In genomic region chr9:33818167-33818831, GRCh38 we compare ENCODE assay signal across 1 cellular context.
TF ChIP-seq lines count a peak whose summit lies in the region.

No MANE protein-coding gene starts in this region.

TF ChIP-seq in HCT116, 20 proteins besides CTCF, POLR2A, EP300 and RAD21 (continued from another document):
- TF ChIP-seq ZFX (IDR thresholded peaks at IDR 0.05): no peak
- TF ChIP-seq ZNF274 (IDR thresholded peaks at IDR 0.05; ENCODE audit: low read depth, low read length): no peak
- no peak for TF ChIP-seq TCF7L2 (IDR thresholded peaks at IDR 0.05; ENCODE audit: borderline replicate concordance, extremely low read depth, insufficient read depth, insufficient read length)
- TF ChIP-seq ZBTB33 (IDR thresholded peaks at IDR 0.05; ENCODE audit: extremely low read depth, insufficient replicate concordance, low read length): no peak
- TF ChIP-seq CEBPB (IDR thresholded peaks at IDR 0.05; ENCODE audit: low read depth): no peak
- no peak for TF ChIP-seq EZH2 (IDR thresholded peaks at IDR 0.05)
- TF ChIP-seq SRF (IDR thresholded peaks at IDR 0.05; ENCODE audit: low read depth): no peak
- no peak for TF ChIP-seq ELF1 (IDR thresholded peaks at IDR 0.05; ENCODE audit: borderline replicate concordance, low read depth)
- TF ChIP-seq JUND (IDR thresholded peaks at IDR 0.05): no peak
- no peak for TF ChIP-seq MAX (IDR thresholded peaks at IDR 0.05)
- TF ChIP-seq SIN3A (IDR thresholded peaks at IDR 0.05; ENCODE audit: low read depth): no peak
- TF ChIP-seq SP1 (IDR thresholded peaks at IDR 0.05; ENCODE audit: low read depth): no peak
